ENCODE assay signal across 8 cellular contexts in genomic region chr3:102553876-102554275, GRCh38.
"Had no signal": no experiment of that assay in that cellular context is flagged by ENCODE, and none has a peak within 500 bp of the region (broad histone marks: within the 10 kb centered on the region; RNA-seq: fewer than 3 reads in every experiment).

No MANE protein-coding gene starts in this region.

- DNase-seq: GDM1, GF-D8 had no signal

- H3K4me3 ChIP-seq: GM12878 had no signal

- ATAC-seq: GM12878 had no signal

- FAIRE-seq: G401.6, GM12878, GM12891, GM12892, GM18507, GM19239 had no signal
